Comparison of ENCODE assay signal across 16 cellular contexts in genomic region chr19:14979136-14979497, GRCh38. TPM values are rescaled to one million over a fixed set of nuclear protein-coding genes. Genes with fewer than 3 reads are reported as not detected.
DNase-seq lines count a peak whose midpoint lies in the region; ATAC-seq and TF ChIP-seq lines count a peak whose summit lies in the region.
"Had no signal": no experiment of that assay in that cellular context is flagged by ENCODE, and none has a peak within 500 bp of the region (broad histone marks: within the 10 kb centered on the region; RNA-seq: fewer than 3 reads in every experiment).

No MANE protein-coding gene starts in this region.

- H3K4me3 ChIP-seq in HUES48 (ENCODE audit: low read depth, low read length), result peak overlapping the region; percentile 86
- peak overlapping the region; percentile 48 to 80 (median 71) for H3K4me3 ChIP-seq in mammary epithelial cell (replicated peaks in 1 of 3; ENCODE audit: insufficient read depth in 1 of 3, low read depth in 2 of 3, low read length in 3 of 3)
- H3K4me3 ChIP-seq: right lobe of liver had no signal

- peaks cover 40% of the 10 kb centered on the region for H3K79me2 ChIP-seq in mammary epithelial cell (ENCODE audit: insufficient read depth, low read length)

- WGBS in mammary epithelial cell (ENCODE audit: low coverage, missing lambda C conversion rate), result no CpG with 5 or more reads among the region's 28 CpGs

- CTCF ChIA-PET in mammary epithelial cell (lab: Charles Lee; ENCODE audit: low non-redundant PET), result no interaction called here

- H3K4me1 ChIP-seq in HUES48 (ENCODE audit: control insufficient read depth, insufficient read depth, low read length), result peaks cover 4% of the 10 kb centered on the region; the same call in 1 of the 2 replicates
- H3K4me1 ChIP-seq in mammary epithelial cell (ENCODE audit: insufficient read depth, low read length), result peaks cover 18% of the 10 kb centered on the region
- H3K4me1 ChIP-seq: right lobe of liver had no signal

- BruUV-seq in mammary epithelial cell (replicated peaks; lab: Mats Ljungman, UMichigan), result no TSS peak

- in situ Hi-C loops in mammary epithelial cell (cut with MboI; ENCODE audit: low sequenced_read_pairs in 2 of 2), result no loop called here

- H3K27me3 ChIP-seq in HUES48 (ENCODE audit: control insufficient read depth, insufficient read depth, low read length) (peaks cover 21% of the 10 kb centered on the region), mammary epithelial cell (ENCODE audit: insufficient read depth, low read length) (no peaks in the 10 kb centered on the region)
- H3K27me3 ChIP-seq: right lobe of liver had no signal

- intact Hi-C loops in mammary epithelial cell (cut with micrococcal nuclease), result no loop called here

- H3K27ac Mint-ChIP-seq in stimulated activated effector memory CD8-positive, alpha-beta T cell treated with anti-CD3 and anti-CD28 coated beads, Interleukin-12 subunit alpha, Interleukin-12 subunit beta, amount 100 ng/mL, for 72 hours, result no peak overlapping the region
- H3K27ac Mint-ChIP-seq: HFFc6 had no signal

- no peak for DNase-seq in mammary epithelial cell
- peak; percentile 58 for DNase-seq in islet precursor cell
- no peak for DNase-seq in stimulated activated effector memory CD8-positive, alpha-beta T cell treated with anti-CD3 and anti-CD28 coated beads, Interleukin-12 subunit alpha, Interleukin-12 subunit beta, amount 100 ng/mL, for 72 hours (ENCODE audit: low spot score in 2 of 2)
- DNase-seq in HUDEP-2 (lab: John Stamatoyannopoulos, UW; ENCODE audit: unreplicated experiment in 76 of 76), result no peak
- no peak for DNase-seq in NCI-H345 treated with DMSO at 0.1 percent for 48 hours (lab: John Stamatoyannopoulos, UW; ENCODE audit: unreplicated experiment)
- DNase-seq: activated CD4-positive, alpha-beta T cell treated with anti-CD3 and anti-CD28 coated beads, Interleukin-2, amount 50 U/mL, for 4 hours; activated gamma-delta T cell treated with Interleukin-2 at 50 U/mL for 16 hours; CD8-positive, alpha-beta memory T cell; HFFc6; IMR-90; NCI-H1417; right lobe of liver had no signal

- no peak overlapping the region for H3K27ac ChIP-seq in HUES48 (ENCODE audit: low read depth, low read length)
- no peak overlapping the region for H3K27ac ChIP-seq in mammary epithelial cell (ENCODE audit: insufficient read depth, low read depth, low read length)
- H3K27ac ChIP-seq: right lobe of liver had no signal

- peak overlapping the region; percentile 94 for H2AFZ ChIP-seq in mammary epithelial cell (ENCODE audit: low read depth, low read length)

- H3K9me3 Mint-ChIP-seq in stimulated activated effector memory CD8-positive, alpha-beta T cell treated with anti-CD3 and anti-CD28 coated beads, Interleukin-12 subunit alpha, Interleukin-12 subunit beta, amount 100 ng/mL, for 72 hours, result no peaks in the 10 kb centered on the region
- H3K9me3 Mint-ChIP-seq: HFFc6 had no signal

- peak overlapping the region; percentile 42 for H3K4me2 ChIP-seq in mammary epithelial cell (ENCODE audit: insufficient read depth, low read depth, low read length)

- ATAC-seq in stimulated activated effector memory CD8-positive, alpha-beta T cell treated with anti-CD3 and anti-CD28 coated beads, Interleukin-12 subunit alpha, Interleukin-12 subunit beta, amount 100 ng/mL, for 72 hours, result peak; percentile 11
- ATAC-seq in HG03135 (IDR thresholded peaks at IDR 0.05; ENCODE audit: unreplicated experiment), result no peak
- ATAC-seq: esophagus mucosa, right lobe of liver had no signal

- H3K36me3 ChIP-seq in HUES48 (ENCODE audit: control insufficient read depth, insufficient read depth, low read length) (no peaks in the 10 kb centered on the region), mammary epithelial cell (ENCODE audit: insufficient read depth, low read length) (no peaks in the 10 kb centered on the region)
- H3K36me3 ChIP-seq: right lobe of liver had no signal

- H3K4me1 Mint-ChIP-seq in stimulated activated effector memory CD8-positive, alpha-beta T cell treated with anti-CD3 and anti-CD28 coated beads, Interleukin-12 subunit alpha, Interleukin-12 subunit beta, amount 100 ng/mL, for 72 hours, result peaks cover 9% of the 10 kb centered on the region

- H4K20me1 ChIP-seq in mammary epithelial cell (ENCODE audit: insufficient read depth, low read length), result no peaks in the 10 kb centered on the region

- H3K9me3 ChIP-seq in HUES48 (ENCODE audit: control insufficient read depth, insufficient read depth, low read length) (no peaks in the 10 kb centered on the region), mammary epithelial cell (replicated peaks; ENCODE audit: insufficient read depth, low read length) (no peaks in the 10 kb centered on the region)
- H3K9me3 ChIP-seq: right lobe of liver had no signal

- H3K36me3 Mint-ChIP-seq in stimulated activated effector memory CD8-positive, alpha-beta T cell treated with anti-CD3 and anti-CD28 coated beads, Interleukin-12 subunit alpha, Interleukin-12 subunit beta, amount 100 ng/mL, for 72 hours, result no peaks in the 10 kb centered on the region
- H3K36me3 Mint-ChIP-seq: CD8-positive, alpha-beta memory T cell had no signal

- dilution Hi-C loops in mammary epithelial cell (cut with HindIII; ENCODE audit: low sequenced_read_pairs), result no loop called here

- TF ChIP-seq CTCF in mammary epithelial cell (conservative IDR thresholded peaks at IDR 0.05 in 1 of 2, IDR thresholded peaks at IDR 0.05 in 1 of 2; ENCODE audit: extremely low read depth in 1 of 2, insufficient read depth in 1 of 2, low read depth in 1 of 2, low read length in 2 of 2), result no peak

- H3K4me3 Mint-ChIP-seq in stimulated activated effector memory CD8-positive, alpha-beta T cell treated with anti-CD3 and anti-CD28 coated beads, Interleukin-12 subunit alpha, Interleukin-12 subunit beta, amount 100 ng/mL, for 72 hours, result no peak overlapping the region
- H3K4me3 Mint-ChIP-seq: CD8-positive, alpha-beta memory T cell; HFFc6 had no signal

- peak overlapping the region; percentile 78 for H3K9ac ChIP-seq in HUES48 (ENCODE audit: low read depth, low read length)
- peak overlapping the region; percentile 2 for H3K9ac ChIP-seq in mammary epithelial cell (ENCODE audit: insufficient read depth, low read length)

RNA-seq across cellular contexts. Expression of gene SLC1A6, which starts 0.5 kb away (rescaled TPM):
- total RNA-seq in mammary epithelial cell, result 10 to 100 TPM in 1 of 2 donors, 1 to 10 TPM in 1; 1.2 to 15.5 TPM
- 96.9 TPM for polyA plus RNA-seq in mammary epithelial cell
- polyA minus RNA-seq in mammary epithelial cell, result 81.4 TPM
- total RNA-seq: CD8-positive, alpha-beta memory T cell; esophagus mucosa; HFFc6; IMR-90; right lobe of liver had no signal
- polyA plus RNA-seq: CD8-positive, alpha-beta memory T cell; IMR-90 had no signal

RNA-seq across cellular contexts. Expression of gene OR7C2, which starts 37.8 kb away (rescaled TPM):
- not detected for total RNA-seq in mammary epithelial cell
- not detected for polyA plus RNA-seq in mammary epithelial cell
- polyA minus RNA-seq in mammary epithelial cell, result not detected
- total RNA-seq: CD8-positive, alpha-beta memory T cell; esophagus mucosa; HFFc6; IMR-90; mononuclear cell; right lobe of liver had no signal
- polyA plus RNA-seq: CD8-positive, alpha-beta memory T cell; IMR-90 had no signal
